ENCODE assay signal across 13 cellular contexts in genomic region chr14:103273145-103273846, GRCh38.
DNase-seq lines count a peak whose midpoint lies in the region; ATAC-seq and TF ChIP-seq lines count a peak whose summit lies in the region.
"Had no signal": no experiment of that assay in that cellular context is flagged by ENCODE, and none has a peak within 500 bp of the region (broad histone marks: within the 10 kb centered on the region; RNA-seq: fewer than 3 reads in every experiment).

No MANE protein-coding gene starts in this region.

- H3K4me1 ChIP-seq in ectodermal cell (ENCODE audit: control insufficient read depth, insufficient read depth, low read length) (no peaks in the 10 kb centered on the region), gastrocnemius medialis (peaks cover 7 to 14% of the 10 kb centered on the region in 2 donors)

- CTCF ChIA-PET in BJ (lab: Yijun Ruan, JAX), result no interaction called here

- DNase-seq in BJ (ENCODE audit: low read depth) (no peak), left colon (peak in 1 of 2 donors; percentile 56), gastrocnemius medialis (no peak), NCI-H1092 (lab: John Stamatoyannopoulos, UW) (no peak)
- no peak for DNase-seq in stimulated activated CD4-positive, alpha-beta T cell treated with anti-CD3 and anti-CD28 coated beads, Interleukin-2, amount 100 ng/mL, for 48 hours
- DNase-seq: DMS153; effector CD4-positive, alpha-beta T cell; NCI-H2081 treated with DMSO at 0.1 percent for 48 hours; occipital lobe; PC-9 had no signal

- H3K9me3 ChIP-seq in ectodermal cell (ENCODE audit: control insufficient read depth, low read length) (no peaks in the 10 kb centered on the region), gastrocnemius medialis (no peaks in the 10 kb centered on the region)

- intact Hi-C loops in left colon (cut with DNase I, micrococcal nuclease), result no loop called here
- intact Hi-C loops in gastrocnemius medialis (cut with DNase I; ENCODE audit: low total_unique reads), result no loop called here

- in situ Hi-C loops in gastrocnemius medialis (cut with MboI; ENCODE audit: low sequenced_read_pairs in 4 of 4), result no loop called here

- H3K27ac ChIP-seq in ectodermal cell (ENCODE audit: insufficient read depth, low read depth, low read length, poor library complexity, severe bottlenecking), result no peak overlapping the region
- H3K27ac ChIP-seq in gastrocnemius medialis, result no peak overlapping the region
- H3K27ac ChIP-seq: PC-9 had no signal

- no peaks in the 10 kb centered on the region for H3K36me3 ChIP-seq in BJ (ENCODE audit: control insufficient read depth, insufficient read depth, low read length)
- no peaks in the 10 kb centered on the region for H3K36me3 ChIP-seq in ectodermal cell (ENCODE audit: control insufficient read depth, insufficient read depth, low read length)
- H3K36me3 ChIP-seq in gastrocnemius medialis, result no peaks in the 10 kb centered on the region

- peak; percentile 95 for ATAC-seq in left colon
- ATAC-seq in gastrocnemius medialis, result no peak
- no peak for ATAC-seq in HG03108 (IDR thresholded peaks at IDR 0.05; ENCODE audit: unreplicated experiment)
- no peak for ATAC-seq in HG03442 (IDR thresholded peaks at IDR 0.05; ENCODE audit: unreplicated experiment)

- TF ChIP-seq POLR2A in gastrocnemius medialis (IDR thresholded peaks at IDR 0.05), result no peak

- H3K27me3 ChIP-seq in BJ (ENCODE audit: control insufficient read depth, insufficient read depth, low read length) (peaks cover 16% of the 10 kb centered on the region), ectodermal cell (ENCODE audit: control insufficient read depth, insufficient read depth, low read length, poor library complexity, severe bottlenecking) (peaks cover 48% of the 10 kb centered on the region), gastrocnemius medialis (peaks cover 35 to 55% (median 38%) of the 10 kb centered on the region in 3 donors)

- TF ChIP-seq CTCF in BJ (IDR thresholded peaks at IDR 0.05; ENCODE audit: insufficient read depth, low read depth, low read length), result no peak
- TF ChIP-seq CTCF in gastrocnemius medialis (IDR thresholded peaks at IDR 0.05 in 4 of 5, conservative IDR thresholded peaks at IDR 0.05 in 1 of 5), result no peak

- peak overlapping the region; percentile 13 for H3K4me3 ChIP-seq in BJ (ENCODE audit: low read depth, low read length)
- H3K4me3 ChIP-seq in ectodermal cell (ENCODE audit: insufficient read depth, low read depth, low read length), result peak overlapping the region; percentile 20
- peak overlapping the region; percentile 31 to 51 (median 40) for H3K4me3 ChIP-seq in gastrocnemius medialis
- H3K4me3 ChIP-seq: PC-9 had no signal

- 43 to 47% methylated on average over 70 of the region's 70 CpGs for WGBS in ectodermal cell, 2 experiments

- POLR2A ChIA-PET in BJ (lab: Charles Lee), result no interaction called here
